1 cellular context compared by ENCODE assay signal in the genomic region with DNA sequence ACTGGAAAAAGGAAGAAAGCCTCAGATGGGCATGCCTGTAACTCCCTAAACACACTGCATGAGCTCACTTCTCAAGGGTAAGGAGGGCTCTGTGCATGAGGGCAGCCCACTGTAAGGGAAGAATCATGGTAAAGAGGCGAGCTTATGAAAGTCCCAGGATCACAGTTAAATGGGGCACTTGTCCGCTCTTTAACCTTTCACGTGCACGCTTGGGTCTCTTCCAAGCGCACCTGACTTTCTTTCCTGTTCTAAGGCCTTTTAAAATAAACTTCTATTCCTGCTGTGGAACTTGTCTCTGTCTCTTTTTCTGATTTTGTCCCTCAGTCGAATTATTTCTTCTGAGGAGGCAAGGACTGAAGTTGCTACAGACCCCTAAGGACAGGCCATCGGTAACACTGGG.
TF ChIP-seq lines count a peak whose summit lies in the region.

No MANE protein-coding gene starts in this region.

TF ChIP-seq in GM23338, 12 proteins besides CTCF, POLR2A, EP300 and RAD21 (continued from another document):
- TF ChIP-seq, protein P1, sequence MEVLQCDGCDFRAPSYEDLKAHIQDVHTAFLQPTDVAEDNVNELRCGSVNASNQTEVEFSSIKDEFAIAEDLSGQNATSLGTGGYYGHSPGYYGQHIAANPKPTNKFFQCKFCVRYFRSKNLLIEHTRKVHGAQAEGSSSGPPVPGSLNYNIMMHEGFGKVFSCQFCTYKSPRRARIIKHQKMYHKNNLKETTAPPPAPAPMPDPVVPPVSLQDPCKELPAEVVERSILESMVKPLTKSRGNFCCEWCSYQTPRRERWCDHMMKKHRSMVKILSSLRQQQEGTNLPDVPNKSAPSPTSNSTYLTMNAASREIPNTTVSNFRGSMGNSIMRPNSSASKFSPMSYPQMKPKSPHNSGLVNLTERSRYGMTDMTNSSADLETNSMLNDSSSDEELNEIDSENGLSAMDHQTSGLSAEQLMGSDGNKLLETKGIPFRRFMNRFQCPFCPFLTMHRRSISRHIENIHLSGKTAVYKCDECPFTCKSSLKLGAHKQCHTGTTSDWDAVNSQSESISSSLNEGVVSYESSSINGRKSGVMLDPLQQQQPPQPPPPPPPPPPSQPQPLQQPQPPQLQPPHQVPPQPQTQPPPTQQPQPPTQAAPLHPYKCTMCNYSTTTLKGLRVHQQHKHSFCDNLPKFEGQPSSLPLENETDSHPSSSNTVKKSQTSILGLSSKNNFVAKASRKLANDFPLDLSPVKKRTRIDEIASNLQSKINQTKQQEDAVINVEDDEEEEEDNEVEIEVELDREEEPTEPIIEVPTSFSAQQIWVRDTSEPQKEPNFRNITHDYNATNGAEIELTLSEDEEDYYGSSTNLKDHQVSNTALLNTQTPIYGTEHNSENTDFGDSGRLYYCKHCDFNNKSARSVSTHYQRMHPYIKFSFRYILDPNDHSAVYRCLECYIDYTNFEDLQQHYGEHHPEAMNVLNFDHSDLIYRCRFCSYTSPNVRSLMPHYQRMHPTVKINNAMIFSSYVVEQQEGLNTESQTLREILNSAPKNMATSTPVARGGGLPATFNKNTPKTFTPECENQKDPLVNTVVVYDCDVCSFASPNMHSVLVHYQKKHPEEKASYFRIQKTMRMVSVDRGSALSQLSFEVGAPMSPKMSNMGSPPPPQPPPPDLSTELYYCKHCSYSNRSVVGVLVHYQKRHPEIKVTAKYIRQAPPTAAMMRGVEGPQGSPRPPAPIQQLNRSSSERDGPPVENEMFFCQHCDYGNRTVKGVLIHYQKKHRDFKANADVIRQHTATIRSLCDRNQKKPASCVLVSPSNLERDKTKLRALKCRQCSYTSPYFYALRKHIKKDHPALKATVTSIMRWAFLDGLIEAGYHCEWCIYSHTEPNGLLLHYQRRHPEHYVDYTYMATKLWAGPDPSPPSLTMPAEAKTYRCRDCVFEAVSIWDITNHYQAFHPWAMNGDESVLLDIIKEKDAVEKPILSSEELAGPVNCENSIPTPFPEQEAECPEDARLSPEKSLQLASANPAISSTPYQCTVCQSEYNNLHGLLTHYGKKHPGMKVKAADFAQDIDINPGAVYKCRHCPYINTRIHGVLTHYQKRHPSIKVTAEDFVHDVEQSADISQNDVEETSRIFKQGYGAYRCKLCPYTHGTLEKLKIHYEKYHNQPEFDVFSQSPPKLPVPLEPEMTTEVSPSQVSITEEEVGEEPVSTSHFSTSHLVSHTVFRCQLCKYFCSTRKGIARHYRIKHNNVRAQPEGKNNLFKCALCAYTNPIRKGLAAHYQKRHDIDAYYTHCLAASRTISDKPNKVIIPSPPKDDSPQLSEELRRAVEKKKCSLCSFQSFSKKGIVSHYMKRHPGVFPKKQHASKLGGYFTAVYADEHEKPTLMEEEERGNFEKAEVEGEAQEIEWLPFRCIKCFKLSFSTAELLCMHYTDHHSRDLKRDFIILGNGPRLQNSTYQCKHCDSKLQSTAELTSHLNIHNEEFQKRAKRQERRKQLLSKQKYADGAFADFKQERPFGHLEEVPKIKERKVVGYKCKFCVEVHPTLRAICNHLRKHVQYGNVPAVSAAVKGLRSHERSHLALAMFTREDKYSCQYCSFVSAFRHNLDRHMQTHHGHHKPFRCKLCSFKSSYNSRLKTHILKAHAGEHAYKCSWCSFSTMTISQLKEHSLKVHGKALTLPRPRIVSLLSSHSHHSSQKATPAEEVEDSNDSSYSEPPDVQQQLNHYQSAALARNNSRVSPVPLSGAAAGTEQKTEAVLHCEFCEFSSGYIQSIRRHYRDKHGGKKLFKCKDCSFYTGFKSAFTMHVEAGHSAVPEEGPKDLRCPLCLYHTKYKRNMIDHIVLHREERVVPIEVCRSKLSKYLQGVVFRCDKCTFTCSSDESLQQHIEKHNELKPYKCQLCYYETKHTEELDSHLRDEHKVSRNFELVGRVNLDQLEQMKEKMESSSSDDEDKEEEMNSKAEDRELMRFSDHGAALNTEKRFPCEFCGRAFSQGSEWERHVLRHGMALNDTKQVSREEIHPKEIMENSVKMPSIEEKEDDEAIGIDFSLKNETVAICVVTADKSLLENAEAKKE (CRISPR knock-in tag; IDR thresholded peaks at IDR 0.05) = no peak
- TF ChIP-seq, protein P2, sequence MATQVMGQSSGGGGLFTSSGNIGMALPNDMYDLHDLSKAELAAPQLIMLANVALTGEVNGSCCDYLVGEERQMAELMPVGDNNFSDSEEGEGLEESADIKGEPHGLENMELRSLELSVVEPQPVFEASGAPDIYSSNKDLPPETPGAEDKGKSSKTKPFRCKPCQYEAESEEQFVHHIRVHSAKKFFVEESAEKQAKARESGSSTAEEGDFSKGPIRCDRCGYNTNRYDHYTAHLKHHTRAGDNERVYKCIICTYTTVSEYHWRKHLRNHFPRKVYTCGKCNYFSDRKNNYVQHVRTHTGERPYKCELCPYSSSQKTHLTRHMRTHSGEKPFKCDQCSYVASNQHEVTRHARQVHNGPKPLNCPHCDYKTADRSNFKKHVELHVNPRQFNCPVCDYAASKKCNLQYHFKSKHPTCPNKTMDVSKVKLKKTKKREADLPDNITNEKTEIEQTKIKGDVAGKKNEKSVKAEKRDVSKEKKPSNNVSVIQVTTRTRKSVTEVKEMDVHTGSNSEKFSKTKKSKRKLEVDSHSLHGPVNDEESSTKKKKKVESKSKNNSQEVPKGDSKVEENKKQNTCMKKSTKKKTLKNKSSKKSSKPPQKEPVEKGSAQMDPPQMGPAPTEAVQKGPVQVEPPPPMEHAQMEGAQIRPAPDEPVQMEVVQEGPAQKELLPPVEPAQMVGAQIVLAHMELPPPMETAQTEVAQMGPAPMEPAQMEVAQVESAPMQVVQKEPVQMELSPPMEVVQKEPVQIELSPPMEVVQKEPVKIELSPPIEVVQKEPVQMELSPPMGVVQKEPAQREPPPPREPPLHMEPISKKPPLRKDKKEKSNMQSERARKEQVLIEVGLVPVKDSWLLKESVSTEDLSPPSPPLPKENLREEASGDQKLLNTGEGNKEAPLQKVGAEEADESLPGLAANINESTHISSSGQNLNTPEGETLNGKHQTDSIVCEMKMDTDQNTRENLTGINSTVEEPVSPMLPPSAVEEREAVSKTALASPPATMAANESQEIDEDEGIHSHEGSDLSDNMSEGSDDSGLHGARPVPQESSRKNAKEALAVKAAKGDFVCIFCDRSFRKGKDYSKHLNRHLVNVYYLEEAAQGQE (IDR thresholded peaks at IDR 0.05; ENCODE audit: unreplicated experiment) = no peak
- TF ChIP-seq POLR2AphosphoS5 (IDR thresholded peaks at IDR 0.05; ENCODE audit: low read depth) (no peak), ZNF331 (CRISPR knock-in tag; IDR thresholded peaks at IDR 0.05; ENCODE audit: low read depth) (no peak), JUNB (IDR thresholded peaks at IDR 0.05; ENCODE audit: unreplicated experiment) (no peak), ZNF114 (CRISPR knock-in tag; IDR thresholded peaks at IDR 0.05) (no peak)
TF ChIP-seq in GM23338: peak in this region for 0.
